In genomic region chr19:12884627-12884925, GRCh38 we compare ENCODE assay signal across 11 cellular contexts. TPM values are rescaled to one million over a fixed set of nuclear protein-coding genes. Genes with fewer than 3 reads are reported as not detected.
DNase-seq lines count a peak whose midpoint lies in the region; ATAC-seq, FAIRE-seq and TF ChIP-seq lines count a peak whose summit lies in the region.
"Had no signal": no experiment of that assay in that cellular context is flagged by ENCODE, and none has a peak within 500 bp of the region (broad histone marks: within the 10 kb centered on the region; RNA-seq: fewer than 3 reads in every experiment).

No MANE protein-coding gene starts in this region.

- no peaks in the 10 kb centered on the region; the same call in 1 of the 2 replicates for H3K9me2 ChIP-seq in GM23338 (ENCODE audit: insufficient read depth)

- peaks cover 31% of the 10 kb centered on the region for H3K27me3 Mint-ChIP-seq in GM23338 (ENCODE audit: insufficient read depth, low read depth, poor library complexity)
- no peaks in the 10 kb centered on the region for H3K27me3 Mint-ChIP-seq in activated T-helper 2 cell treated with anti-CD3 and anti-CD28 coated beads, Interferon-gamma antibody, Interleukin-2, Interleukin-4, amounts not matched to agents 10 μg/mL and 5 μg/mL and 100 μg/mL, durations not matched to agents 14 hours and 24 hours and 36 hours (ENCODE audit: low read depth)

- intact Hi-C loops in activated T-helper 2 cell treated with anti-CD3 and anti-CD28 coated beads, Interferon-gamma antibody, Interleukin-2, Interleukin-4, amounts not matched to agents 10 μg/mL and 5 μg/mL and 100 μg/mL, durations not matched to agents 14 hours and 24 hours and 36 hours (cut with micrococcal nuclease), result no loop called here

- H3K27me3 ChIP-seq in GM23338 (ENCODE audit: insufficient read depth) (peaks cover 23% of the 10 kb centered on the region), mesendoderm (ENCODE audit: insufficient read depth, low read length, poor library complexity) (peaks cover 2% of the 10 kb centered on the region)
- H3K27me3 ChIP-seq: pancreas had no signal

- no peak overlapping the region for H2BK5ac ChIP-seq in mesendoderm (ENCODE audit: low read length)

- no peaks in the 10 kb centered on the region for H3K79me1 ChIP-seq in mesendoderm (ENCODE audit: low read length)

- H4K8ac ChIP-seq in mesendoderm (ENCODE audit: low read depth, low read length), result no peak overlapping the region

- TF ChIP-seq POLR2A in GM12891 (IDR thresholded peaks at IDR 0.05; ENCODE audit: low read depth, low read length), result no peak

- H3K4ac ChIP-seq in mesendoderm (ENCODE audit: low read depth, low read length), result peak overlapping the region; percentile 11

- no peak overlapping the region for H4K5ac ChIP-seq in mesendoderm (ENCODE audit: low read length)

- peaks cover 17% of the 10 kb centered on the region for H3K4me1 Mint-ChIP-seq in GM23338
- peaks cover 16% of the 10 kb centered on the region for H3K4me1 Mint-ChIP-seq in activated T-helper 2 cell treated with anti-CD3 and anti-CD28 coated beads, Interferon-gamma antibody, Interleukin-2, Interleukin-4, amounts not matched to agents 10 μg/mL and 5 μg/mL and 100 μg/mL, durations not matched to agents 14 hours and 24 hours and 36 hours (ENCODE audit: low read depth)

- H3K9me3 Mint-ChIP-seq in GM23338, result peaks cover 22% of the 10 kb centered on the region
- peaks cover 5% of the 10 kb centered on the region for H3K9me3 Mint-ChIP-seq in activated T-helper 2 cell treated with anti-CD3 and anti-CD28 coated beads, Interferon-gamma antibody, Interleukin-2, Interleukin-4, amounts not matched to agents 10 μg/mL and 5 μg/mL and 100 μg/mL, durations not matched to agents 14 hours and 24 hours and 36 hours

- peak overlapping the region; percentile 35; the same call in 1 of the 2 replicates for H2AFZ ChIP-seq in GM23338

- TF ChIP-seq CTCF in 22Rv1 (IDR thresholded peaks at IDR 0.05) (no peak), GM23338 (conservative IDR thresholded peaks at IDR 0.05; ENCODE audit: low read depth in 2 of 2) (no peak)

- FAIRE-seq in GM12891 (lab: Jason Lieb, UNC), result no peak
- FAIRE-seq: islet of Langerhans, pancreas had no signal

- peak overlapping the region; percentile 93; the same call in 1 of the 2 replicates for H3K4me3 ChIP-seq in GM23338
- no peak overlapping the region for H3K4me3 ChIP-seq in mesendoderm (ENCODE audit: low read length)

- peaks cover 9% of the 10 kb centered on the region; the same call in 2 of the 3 replicates for H3K36me3 Mint-ChIP-seq in GM23338 (ENCODE audit: low read depth)
- peaks cover 7% of the 10 kb centered on the region for H3K36me3 Mint-ChIP-seq in activated T-helper 2 cell treated with anti-CD3 and anti-CD28 coated beads, Interferon-gamma antibody, Interleukin-2, Interleukin-4, amounts not matched to agents 10 μg/mL and 5 μg/mL and 100 μg/mL, durations not matched to agents 14 hours and 24 hours and 36 hours (ENCODE audit: low read depth)

- H3K4me3 Mint-ChIP-seq in GM23338, result peak overlapping the region; percentile 88
- peak overlapping the region; percentile 84 for H3K4me3 Mint-ChIP-seq in activated T-helper 2 cell treated with anti-CD3 and anti-CD28 coated beads, Interferon-gamma antibody, Interleukin-2, Interleukin-4, amounts not matched to agents 10 μg/mL and 5 μg/mL and 100 μg/mL, durations not matched to agents 14 hours and 24 hours and 36 hours (ENCODE audit: low read depth)

- H3K9ac ChIP-seq in mesendoderm (ENCODE audit: low read length), result peak overlapping the region; percentile 63

- H3K27ac Mint-ChIP-seq in GM23338, result peak overlapping the region; percentile 97
- no peak overlapping the region for H3K27ac Mint-ChIP-seq in activated T-helper 2 cell treated with anti-CD3 and anti-CD28 coated beads, Interferon-gamma antibody, Interleukin-2, Interleukin-4, amounts not matched to agents 10 μg/mL and 5 μg/mL and 100 μg/mL, durations not matched to agents 14 hours and 24 hours and 36 hours

- H3K36me3 ChIP-seq in GM23338 (ENCODE audit: insufficient read depth), result no peaks in the 10 kb centered on the region
- H3K36me3 ChIP-seq in mesendoderm (ENCODE audit: control insufficient read depth, insufficient read depth, low read length), result no peaks in the 10 kb centered on the region
- H3K36me3 ChIP-seq: pancreas had no signal

- ATAC-seq in GM23338 (no peak), GM18868 (IDR thresholded peaks at IDR 0.05; ENCODE audit: unreplicated experiment) (no peak)

- peaks cover 3% of the 10 kb centered on the region; the same call in 1 of the 2 replicates for H3K4me1 ChIP-seq in GM23338 (ENCODE audit: insufficient read depth)
- H3K4me1 ChIP-seq in mesendoderm (ENCODE audit: control insufficient read depth, low read depth, low read length), result no peaks in the 10 kb centered on the region
- H3K4me1 ChIP-seq: pancreas had no signal

- no peaks in the 10 kb centered on the region for H4K20me1 ChIP-seq in GM23338 (replicated peaks; ENCODE audit: insufficient read depth)

- peaks cover 26% of the 10 kb centered on the region for H3F3A ChIP-seq in GM23338 (replicated peaks; ENCODE audit: low read depth)

- peak overlapping the region; percentile 6 for H3K18ac ChIP-seq in mesendoderm (ENCODE audit: low read length)

- H2AK5ac ChIP-seq in mesendoderm (ENCODE audit: low read length), result no peak overlapping the region

- DNase-seq in GM23338 (ENCODE audit: low spot score), result no peak
- no peak for DNase-seq in activated T-helper 2 cell treated with anti-CD3 and anti-CD28 coated beads, Interferon-gamma antibody, Interleukin-2, Interleukin-4, amounts not matched to agents 10 μg/mL and 5 μg/mL and 100 μg/mL, durations not matched to agents 14 hours and 24 hours and 36 hours (ENCODE audit: low spot score)
- DNase-seq in mesendoderm, result no peak
- no peak for DNase-seq in GM12891 (ENCODE audit: insufficient read length, low spot score)
- DNase-seq in stimulated activated CD4-positive, alpha-beta T cell treated with anti-CD3 and anti-CD28 coated beads, Interleukin-4, amount 100 ng/mL, for 24 hours, result no peak
- no peak for DNase-seq in NOMO-1 treated with DMSO at 0.1 percent for 48 hours (lab: John Stamatoyannopoulos, UW; ENCODE audit: unreplicated experiment)

- no CpG with 5 or more reads among the region's 12 CpGs for WGBS in mesendoderm (ENCODE audit: extremely low coverage, insufficient coverage, low lambda C conversion rate)

- no peak overlapping the region for H2BK120ac ChIP-seq in mesendoderm (ENCODE audit: low read depth, low read length)

- peak overlapping the region; percentile 91 for H3K4me2 ChIP-seq in GM23338
- H3K4me2 ChIP-seq in mesendoderm (ENCODE audit: low read length), result peak overlapping the region; percentile 38

- no peak overlapping the region for H3K23ac ChIP-seq in mesendoderm (ENCODE audit: low read length)

- no peak overlapping the region for H2BK15ac ChIP-seq in mesendoderm (replicated peaks; ENCODE audit: low read depth)

- H3K56ac ChIP-seq in mesendoderm (ENCODE audit: low read length), result peak overlapping the region; percentile 88

- H3K27ac ChIP-seq in 22Rv1 (peak overlapping the region; percentile 67), GM23338 (ENCODE audit: low read depth) (peak overlapping the region; percentile 4; the same call in 1 of the 2 replicates), mesendoderm (ENCODE audit: low read depth, low read length) (no peak overlapping the region)

- H3K79me2 ChIP-seq in GM23338 (replicated peaks; ENCODE audit: insufficient read depth), result no peaks in the 10 kb centered on the region
- no peaks in the 10 kb centered on the region for H3K79me2 ChIP-seq in mesendoderm (ENCODE audit: control insufficient read depth, insufficient read depth, low read length)

RNA-seq across cellular contexts. Expression of gene KLF1, which starts 2.4 kb away (rescaled TPM):
- total RNA-seq in GM23338 (2014; rRNA removed; shearing (Covaris generic)), result 1.1 and 1.4 TPM in 2 replicates
- polyA plus RNA-seq in GM23338 (2016; fragmentation: Nextera tagmentation; extraction: Ambion mirVana), result 0.74 and 0.80 TPM in 2 replicates
- 0.62 and 0.97 TPM in 2 replicates for total RNA-seq in activated T-helper 2 cell treated with anti-CD3 and anti-CD28 coated beads, Interferon-gamma antibody, Interleukin-2, Interleukin-4, amounts not matched to agents 10 μg/mL and 5 μg/mL and 100 μg/mL, durations not matched to agents 14 hours and 24 hours and 36 hours
- 0.21 TPM for polyA plus RNA-seq in mesendoderm (2013, experiment 1 of 2)
- 0.32 TPM for polyA plus RNA-seq in mesendoderm (2013, experiment 2 of 2)
- polyA plus RNA-seq in GM12891 (2012; ENCODE audit: low read depth, missing spikeins), result 0.05 TPM
- total RNA-seq: M059J had no signal
- polyA plus RNA-seq: pancreas had no signal

RNA-seq across cellular contexts. Expression of gene DNASE2, which starts 3.3 kb away (rescaled TPM):
- 27.3 and 35.0 TPM in 2 replicates for total RNA-seq in GM23338 (2014; rRNA removed; shearing (Covaris generic))
- polyA plus RNA-seq in GM23338 (2016; fragmentation: Nextera tagmentation; extraction: Ambion mirVana), result 15.9 and 17.4 TPM in 2 replicates
- 21.9 and 25.6 TPM in 2 replicates for total RNA-seq in activated T-helper 2 cell treated with anti-CD3 and anti-CD28 coated beads, Interferon-gamma antibody, Interleukin-2, Interleukin-4, amounts not matched to agents 10 μg/mL and 5 μg/mL and 100 μg/mL, durations not matched to agents 14 hours and 24 hours and 36 hours
- polyA plus RNA-seq in mesendoderm (2013, experiment 1 of 2), result 11.3 TPM
- polyA plus RNA-seq in mesendoderm (2013, experiment 2 of 2), result 11.9 TPM
- 11.8 TPM for polyA plus RNA-seq in GM12891 (2012; ENCODE audit: low read depth, missing spikeins)

RNA-seq across cellular contexts. Expression of gene GCDH, which starts 6.4 kb away (rescaled TPM):
- 73.3 and 99.8 TPM in 2 replicates for total RNA-seq in GM23338 (2014; rRNA removed; shearing (Covaris generic))
- 51.5 and 54.1 TPM in 2 replicates for polyA plus RNA-seq in GM23338 (2016; fragmentation: Nextera tagmentation; extraction: Ambion mirVana)
- 51.6 and 53.2 TPM in 2 replicates for total RNA-seq in activated T-helper 2 cell treated with anti-CD3 and anti-CD28 coated beads, Interferon-gamma antibody, Interleukin-2, Interleukin-4, amounts not matched to agents 10 μg/mL and 5 μg/mL and 100 μg/mL, durations not matched to agents 14 hours and 24 hours and 36 hours
- polyA plus RNA-seq in mesendoderm (2013, experiment 1 of 2), result 20.4 TPM
- polyA plus RNA-seq in mesendoderm (2013, experiment 2 of 2), result 18.8 TPM
- polyA plus RNA-seq in GM12891 (2012; ENCODE audit: low read depth, missing spikeins), result 27.1 TPM

RNA-seq across cellular contexts. Expression of gene SYCE2, which starts 34.5 kb away (rescaled TPM):
- total RNA-seq in GM23338 (2014; rRNA removed; shearing (Covaris generic)), result 0.62 and 0.63 TPM in 2 replicates
- polyA plus RNA-seq in GM23338 (2016; fragmentation: Nextera tagmentation; extraction: Ambion mirVana), result 1.9 and 2.9 TPM in 2 replicates
- 1.9 and 3.2 TPM in 2 replicates for total RNA-seq in activated T-helper 2 cell treated with anti-CD3 and anti-CD28 coated beads, Interferon-gamma antibody, Interleukin-2, Interleukin-4, amounts not matched to agents 10 μg/mL and 5 μg/mL and 100 μg/mL, durations not matched to agents 14 hours and 24 hours and 36 hours
- 0.49 TPM for polyA plus RNA-seq in mesendoderm (2013, experiment 1 of 2)
- 0.46 TPM for polyA plus RNA-seq in mesendoderm (2013, experiment 2 of 2)
- polyA plus RNA-seq in GM12891 (2012; ENCODE audit: low read depth, missing spikeins), result 2.5 TPM
- total RNA-seq: pancreas had no signal

RNA-seq across cellular contexts. Expression of gene MAST1, which starts 46.3 kb away (rescaled TPM):
- 13.4 and 19.9 TPM in 2 replicates for total RNA-seq in GM23338 (2014; rRNA removed; shearing (Covaris generic))
- 8.9 and 13.9 TPM in 2 replicates for polyA plus RNA-seq in GM23338 (2016; fragmentation: Nextera tagmentation; extraction: Ambion mirVana)
- 5.2 and 6.5 TPM in 2 replicates for total RNA-seq in activated T-helper 2 cell treated with anti-CD3 and anti-CD28 coated beads, Interferon-gamma antibody, Interleukin-2, Interleukin-4, amounts not matched to agents 10 μg/mL and 5 μg/mL and 100 μg/mL, durations not matched to agents 14 hours and 24 hours and 36 hours
- polyA plus RNA-seq in mesendoderm (2013, experiment 1 of 2), result 4.0 TPM
- polyA plus RNA-seq in mesendoderm (2013, experiment 2 of 2), result 4.6 TPM
- 0.82 TPM for polyA plus RNA-seq in GM12891 (2012; ENCODE audit: low read depth, missing spikeins)
